ENCODE assay signal across 11 cellular contexts in genomic region chr7:70596575-70596891, GRCh38.
DNase-seq lines count a peak whose midpoint lies in the region; ATAC-seq and TF ChIP-seq lines count a peak whose summit lies in the region.
"Had no signal": no experiment of that assay in that cellular context is flagged by ENCODE, and none has a peak within 500 bp of the region (broad histone marks: within the 10 kb centered on the region; RNA-seq: fewer than 3 reads in every experiment).

No MANE protein-coding gene starts in this region.

- H4K20me1 ChIP-seq in MM.1S (ENCODE audit: insufficient read depth, low read length) (no peaks in the 10 kb centered on the region), neural cell (ENCODE audit: insufficient read depth) (peaks cover 23% of the 10 kb centered on the region)

- H3K4me3 Mint-ChIP-seq in CD8-positive, alpha-beta T cell = peak overlapping the region; percentile 20
- peak overlapping the region; percentile 51 for H3K4me3 Mint-ChIP-seq in endodermal cell

- intact Hi-C loops in CD8-positive, alpha-beta T cell (cut with DNase I, micrococcal nuclease) = no loop called here

- H3K27me3 ChIP-seq in CD8-positive, alpha-beta T cell (ENCODE audit: insufficient read depth, low read length) = peaks cover 4% of the 10 kb centered on the region
- no peaks in the 10 kb centered on the region for H3K27me3 ChIP-seq in MM.1S (replicated peaks; ENCODE audit: insufficient read depth, low read length)
- H3K27me3 ChIP-seq in endodermal cell (ENCODE audit: control insufficient read depth, insufficient read depth, low read length, poor library complexity, severe bottlenecking) = peaks cover 62% of the 10 kb centered on the region
- no peaks in the 10 kb centered on the region for H3K27me3 ChIP-seq in neural cell (ENCODE audit: insufficient read depth, low read depth, low read length)
- H3K27me3 ChIP-seq: SJSA1 had no signal

- peaks cover 9% of the 10 kb centered on the region for H3K9me3 Mint-ChIP-seq in CD8-positive, alpha-beta T cell
- H3K9me3 Mint-ChIP-seq in endodermal cell = peaks cover 11% of the 10 kb centered on the region

- no peaks in the 10 kb centered on the region for H3K4me1 ChIP-seq in CD8-positive, alpha-beta T cell (ENCODE audit: insufficient read depth, low read length)
- H3K4me1 ChIP-seq in MM.1S (ENCODE audit: low read length) = no peaks in the 10 kb centered on the region
- no peaks in the 10 kb centered on the region for H3K4me1 ChIP-seq in endodermal cell (ENCODE audit: control insufficient read depth, insufficient read depth, low read length)
- H3K4me1 ChIP-seq: SJSA1 had no signal

- H3K27ac Mint-ChIP-seq in CD8-positive, alpha-beta T cell = no peak overlapping the region
- H3K27ac Mint-ChIP-seq in endodermal cell = no peak overlapping the region

- no peak overlapping the region for H3K4me3 ChIP-seq in CD8-positive, alpha-beta T cell (ENCODE audit: low read depth, low read length)
- H3K4me3 ChIP-seq in MM.1S (ENCODE audit: low read length) (peak overlapping the region; percentile 49), endodermal cell (ENCODE audit: low read length) (peak overlapping the region; percentile 82), neural cell (ENCODE audit: low read length) (peak overlapping the region; percentile 94)
- H3K4me3 ChIP-seq: SJSA1 had no signal

- POLR2A ChIA-PET in CD8-positive, alpha-beta T cell (lab: Charles Lee) = no interaction called here

- TF ChIP-seq EP300 in neural cell (conservative IDR thresholded peaks at IDR 0.05; ENCODE audit: poor library complexity, severe bottlenecking) = no peak

- H3K4me2 ChIP-seq in MM.1S (ENCODE audit: low read depth, low read length) (peak overlapping the region; percentile 47; the same call in 1 of the 2 replicates), neural cell (ENCODE audit: low read length) (peak overlapping the region; percentile 95)

- no peaks in the 10 kb centered on the region for H3K36me3 Mint-ChIP-seq in CD8-positive, alpha-beta T cell
- peaks cover 8% of the 10 kb centered on the region for H3K36me3 Mint-ChIP-seq in endodermal cell (ENCODE audit: low read depth)

- peaks cover 5% of the 10 kb centered on the region for H3K4me1 Mint-ChIP-seq in CD8-positive, alpha-beta T cell (ENCODE audit: low read depth)
- peaks cover 17% of the 10 kb centered on the region for H3K4me1 Mint-ChIP-seq in endodermal cell

- no peaks in the 10 kb centered on the region for H3K36me3 ChIP-seq in CD8-positive, alpha-beta T cell (ENCODE audit: insufficient read depth, low read length)
- H3K36me3 ChIP-seq in MM.1S (replicated peaks; ENCODE audit: insufficient read depth, low read length) (no peaks in the 10 kb centered on the region), endodermal cell (ENCODE audit: control insufficient read depth, insufficient read depth, low read length) (peaks cover 8% of the 10 kb centered on the region), neural cell (ENCODE audit: insufficient read depth, low read length) (peaks cover 9% of the 10 kb centered on the region)
- H3K36me3 ChIP-seq: SJSA1 had no signal

- 0 to 7% methylated on average over 2 to 12 of the region's 12 CpGs for WGBS in endodermal cell (ENCODE audit: insufficient coverage in 1 of 2, insufficient read length in 1 of 2), 2 experiments

- TF ChIP-seq CTCF in CD8-positive, alpha-beta T cell (IDR thresholded peaks at IDR 0.05) = no peak
- TF ChIP-seq CTCF in MM.1S (IDR thresholded peaks at IDR 0.05; ENCODE audit: low read length) (no peak), endodermal cell (conservative IDR thresholded peaks at IDR 0.05) (no peak), neural cell (IDR thresholded peaks at IDR 0.05; ENCODE audit: poor library complexity, severe bottlenecking) (no peak)

- DNase-seq in CD8-positive, alpha-beta T cell = no peak
- DNase-seq in MM.1S = no peak
- DNase-seq in endodermal cell = no peak
- DNase-seq in islet precursor cell = no peak
- DNase-seq in stimulated activated CD4-positive, alpha-beta T cell treated with anti-CD3 and anti-CD28 coated beads, Interleukin-4, amount 100 ng/mL, for 1 hour = no peak
- no peak for DNase-seq in NCI-H2029 (lab: John Stamatoyannopoulos, UW)
- DNase-seq in middle frontal gyrus (ENCODE audit: extremely low spot score, low spot score) = no peak
- DNase-seq: activated T-cell treated with anti-CD3 and anti-CD28 coated beads, Interleukin-2, amount 50 U/mL, for 4 hours; DMS53 had no signal

- H3K79me2 ChIP-seq in MM.1S (ENCODE audit: low read length) (no peaks in the 10 kb centered on the region), neural cell (replicated peaks; ENCODE audit: insufficient read depth, low read length) (peaks cover 79% of the 10 kb centered on the region)

- no peak for TF ChIP-seq RAD21 in neural cell (conservative IDR thresholded peaks at IDR 0.05)

- H3K9me2 ChIP-seq in MM.1S (replicated peaks; ENCODE audit: insufficient read depth, low read length) (no peaks in the 10 kb centered on the region), neural cell (ENCODE audit: insufficient read depth, low read length) (no peaks in the 10 kb centered on the region)

- H3K27me3 Mint-ChIP-seq in CD8-positive, alpha-beta T cell (ENCODE audit: low read depth) = peaks cover 37% of the 10 kb centered on the region
- peaks cover 84% of the 10 kb centered on the region for H3K27me3 Mint-ChIP-seq in endodermal cell (ENCODE audit: insufficient read depth)

- H3K27ac ChIP-seq in CD8-positive, alpha-beta T cell (ENCODE audit: low read depth, low read length) = no peak overlapping the region
- no peak overlapping the region for H3K27ac ChIP-seq in MM.1S (ENCODE audit: low read length)
- no peak overlapping the region for H3K27ac ChIP-seq in endodermal cell (ENCODE audit: low read depth, low read length)
- H3K27ac ChIP-seq in neural cell (ENCODE audit: low read length) = peak overlapping the region; percentile 87
- H3K27ac ChIP-seq: SJSA1 had no signal

- no peak for ATAC-seq in CD8-positive, alpha-beta T cell

- CTCF ChIA-PET in CD8-positive, alpha-beta T cell (lab: Charles Lee) = interaction anchor here (0.6 to 2.4 kb wide), 2 partner anchors 102 to 969 kb away, joined by 3 to 11 read pairs; no protein-coding TSS in a partner anchor

- no peaks in the 10 kb centered on the region for H3F3A ChIP-seq in MM.1S (ENCODE audit: insufficient read depth, low read length)
- H3F3A ChIP-seq in neural cell (ENCODE audit: insufficient read depth, low read length, poor library complexity, severe bottlenecking) = no peaks in the 10 kb centered on the region

- peak overlapping the region; percentile 15; the same call in 1 of the 2 replicates for H2AFZ ChIP-seq in MM.1S (ENCODE audit: low read length)
- H2AFZ ChIP-seq in neural cell (ENCODE audit: low read depth, low read length) = no peak overlapping the region

- H3K9ac ChIP-seq in MM.1S (ENCODE audit: low read length) (no peak overlapping the region), endodermal cell (ENCODE audit: extremely low read depth, low read length, poor library complexity, severe bottlenecking) (peak overlapping the region; percentile 22), neural cell (ENCODE audit: low read length) (peak overlapping the region; percentile 92)

- H3K9me3 ChIP-seq in CD8-positive, alpha-beta T cell (ENCODE audit: low read length) = no peaks in the 10 kb centered on the region
- H3K9me3 ChIP-seq in MM.1S (replicated peaks; ENCODE audit: insufficient read depth, low read length) = no peaks in the 10 kb centered on the region
- H3K9me3 ChIP-seq in endodermal cell (ENCODE audit: control insufficient read depth, low read length) = peaks cover 11% of the 10 kb centered on the region
- H3K9me3 ChIP-seq in neural cell (ENCODE audit: low read length) = peaks cover 8% of the 10 kb centered on the region
- H3K9me3 ChIP-seq: SJSA1 had no signal

TF ChIP-seq in neural cell, 6 proteins besides CTCF, POLR2A, EP300 and RAD21:
- TF ChIP-seq MXI1 (conservative IDR thresholded peaks at IDR 0.05; ENCODE audit: poor library complexity, severe bottlenecking) (peak; percentile 40), SMC3 (conservative IDR thresholded peaks at IDR 0.05; ENCODE audit: poor library complexity) (peak; percentile 22), POLR2AphosphoS5 (IDR thresholded peaks at IDR 0.05) (no peak), REST (IDR thresholded peaks at IDR 0.05; ENCODE audit: borderline replicate concordance) (no peak), TAF1 (IDR thresholded peaks at IDR 0.05; ENCODE audit: low read depth) (no peak), EZH2 (IDR thresholded peaks at IDR 0.05; ENCODE audit: borderline replicate concordance, insufficient read depth, low read length, poor library complexity, severe bottlenecking) (no peak)
